ENCODE assay signal across 27 cellular contexts in genomic region chr13:64959276-64959675, GRCh38.
"Had no signal": no experiment of that assay in that cellular context is flagged by ENCODE, and none has a peak within 500 bp of the region (broad histone marks: within the 10 kb centered on the region; RNA-seq: fewer than 3 reads in every experiment).

No MANE protein-coding gene starts in this region.

- H3K9me3 Mint-ChIP-seq: neural progenitor cell had no signal

- H3K9me3 ChIP-seq: psoas muscle, right lobe of liver, sigmoid colon, stomach, thoracic aorta, thyroid gland, tibial nerve, upper lobe of left lung, vagina had no signal

- H3K27ac ChIP-seq: neural progenitor cell, ovary, parathyroid adenoma, psoas muscle, right lobe of liver, sigmoid colon, stomach, thoracic aorta, thyroid gland, tibial nerve, upper lobe of left lung, vagina had no signal

- H3K4me1 ChIP-seq: neural progenitor cell, parathyroid adenoma, psoas muscle, right lobe of liver, sigmoid colon, stomach, thyroid gland, tibial nerve, upper lobe of left lung, vagina had no signal

- H2AFZ ChIP-seq: neural progenitor cell, parathyroid adenoma had no signal

- DNase-seq: occipital lobe; ovary; psoas muscle; right cardiac atrium; right lobe of liver; sigmoid colon; small intestine; stimulated activated CD4-positive, alpha-beta T cell treated with anti-CD3 and anti-CD28 coated beads, Interleukin-15, amount 100 ng/mL, for 24 hours; stimulated activated CD4-positive, alpha-beta T cell treated with anti-CD3 and anti-CD28 coated beads, Interleukin-2, amount 100 ng/mL, for 24 hours; stimulated activated CD4-positive, alpha-beta T cell treated with anti-CD3 and anti-CD28 coated beads, Interleukin-2, amount 100 ng/mL, for 48 hours; stimulated activated CD4-positive, alpha-beta T cell treated with anti-CD3 and anti-CD28 coated beads, Interleukin-4, amount 100 ng/mL, for 24 hours; stimulated activated naive B cell treated with anti-CD40 and anti-IgM and Interleukin-4, amounts not matched to agents 10 μg/mL and 1 μg/mL and 100 μg/mL, for 72 hours; stimulated activated naive CD4-positive, alpha-beta T cell treated with Interleukin-2 at 50 U/mL for 16 hours; stomach; thyroid gland; trophoblast cell had no signal

- H3K36me3 ChIP-seq: neural progenitor cell, ovary, right lobe of liver, sigmoid colon, stomach, thoracic aorta, thyroid gland, tibial nerve, upper lobe of left lung, vagina had no signal

- H3K79me2 ChIP-seq: parathyroid adenoma had no signal

- H3K27me3 Mint-ChIP-seq: progenitor cell of endocrine pancreas; stimulated activated naive B cell treated with anti-CD40 and anti-IgM and Interleukin-4, amounts not matched to agents 10 μg/mL and 1 μg/mL and 100 μg/mL, for 72 hours; stimulated activated naive CD8-positive, alpha-beta T cell treated with anti-CD3 and anti-CD28 coated beads, Interleukin-15, Interleukin-2, amounts not matched to agents 100 ng/mL and 50 ng/mL, for 24 hours had no signal

- H3K4me3 Mint-ChIP-seq: nephron; neural progenitor cell; stimulated activated effector memory CD8-positive, alpha-beta T cell treated with anti-CD3 and anti-CD28 coated beads, Interleukin-12 subunit alpha, Interleukin-12 subunit beta, amount 100 ng/mL, for 72 hours; stimulated activated naive B cell treated with anti-CD40 and anti-IgM and Interleukin-4, amounts not matched to agents 10 μg/mL and 1 μg/mL and 100 μg/mL, for 72 hours; stimulated activated naive CD8-positive, alpha-beta T cell treated with anti-CD3 and anti-CD28 coated beads, Interleukin-15, Interleukin-2, amounts not matched to agents 100 ng/mL and 50 ng/mL, for 24 hours had no signal

- FAIRE-seq: small intestine, urothelium cell line had no signal

- H3K9ac ChIP-seq: neural progenitor cell, parathyroid adenoma had no signal

- H3K27ac Mint-ChIP-seq: nephron; neural progenitor cell; progenitor cell of endocrine pancreas; stimulated activated effector memory CD8-positive, alpha-beta T cell treated with anti-CD3 and anti-CD28 coated beads, Interleukin-12 subunit alpha, Interleukin-12 subunit beta, amount 100 ng/mL, for 72 hours; stimulated activated naive B cell treated with anti-CD40 and anti-IgM and Interleukin-4, amounts not matched to agents 10 μg/mL and 1 μg/mL and 100 μg/mL, for 72 hours; stimulated activated naive CD8-positive, alpha-beta T cell treated with anti-CD3 and anti-CD28 coated beads, Interleukin-15, Interleukin-2, amounts not matched to agents 100 ng/mL and 50 ng/mL, for 24 hours had no signal

- H3K36me3 Mint-ChIP-seq: neural progenitor cell; stimulated activated effector memory CD8-positive, alpha-beta T cell treated with anti-CD3 and anti-CD28 coated beads, Interleukin-12 subunit alpha, Interleukin-12 subunit beta, amount 100 ng/mL, for 72 hours; stimulated activated naive B cell treated with anti-CD40 and anti-IgM and Interleukin-4, amounts not matched to agents 10 μg/mL and 1 μg/mL and 100 μg/mL, for 72 hours had no signal

- H3K27me3 ChIP-seq: neural progenitor cell, ovary, right lobe of liver, sigmoid colon, stomach, thyroid gland, tibial nerve, upper lobe of left lung, vagina had no signal

- H3K4me1 Mint-ChIP-seq: nephron; stimulated activated effector memory CD8-positive, alpha-beta T cell treated with anti-CD3 and anti-CD28 coated beads, Interleukin-12 subunit alpha, Interleukin-12 subunit beta, amount 100 ng/mL, for 72 hours; stimulated activated naive B cell treated with anti-CD40 and anti-IgM and Interleukin-4, amounts not matched to agents 10 μg/mL and 1 μg/mL and 100 μg/mL, for 72 hours had no signal

- H3K4me3 ChIP-seq: neural progenitor cell, ovary, psoas muscle, right lobe of liver, sigmoid colon, stomach, thoracic aorta, thyroid gland, tibial nerve, upper lobe of left lung, vagina had no signal

- H3K4me2 ChIP-seq: neural progenitor cell had no signal

- ATAC-seq: psoas muscle; right cardiac atrium; right lobe of liver; stimulated activated naive B cell treated with anti-CD40 and anti-IgM and Interleukin-4, amounts not matched to agents 10 μg/mL and 1 μg/mL and 100 μg/mL, for 72 hours had no signal
